8 cellular contexts compared by ENCODE assay signal in genomic region chr5:90408571-90409317, GRCh38. TPM values are rescaled to one million over a fixed set of nuclear protein-coding genes. Genes with fewer than 3 reads are reported as not detected.
A peak's percentile ranks its signal among the peaks of the same experiment; 100 is the strongest.
DNase-seq lines count a peak whose midpoint lies in the region; FAIRE-seq and TF ChIP-seq lines count a peak whose summit lies in the region.

No MANE protein-coding gene starts in this region.

- H3K27ac ChIP-seq in OCI-LY3 (ENCODE audit: low read length) = peak overlapping the region; percentile 75
- H3K27ac ChIP-seq in small intestine (ENCODE audit: low read depth in 1 of 2, low read length in 1 of 2) = peak overlapping the region in 1 of 2 donors; percentile 93

- peak overlapping the region; percentile 83 for H3K4me3 ChIP-seq in HAP-1
- peak overlapping the region; percentile 88 for H3K4me3 ChIP-seq in OCI-LY3 (ENCODE audit: low read length)
- peak overlapping the region; percentile 71 for H3K4me3 ChIP-seq in fibroblast of pulmonary artery (replicated peaks; ENCODE audit: low read depth, low read length)
- peak overlapping the region; percentile 58 to 91 for H3K4me3 ChIP-seq in small intestine (ENCODE audit: low read depth in 1 of 2, low read length in 2 of 2)

- H3K36me3 ChIP-seq in HAP-1 (replicated peaks) = peaks cover 21% of the 10 kb centered on the region
- peaks cover 6% of the 10 kb centered on the region for H3K36me3 ChIP-seq in OCI-LY3 (replicated peaks; ENCODE audit: low read depth, low read length)
- no peaks in the 10 kb centered on the region for H3K36me3 ChIP-seq in small intestine (ENCODE audit: control insufficient read depth in 2 of 2, insufficient read depth in 2 of 2, low read length in 2 of 2)

- WGBS in small intestine, 3 donors = 12 to 17% (median 15%) methylated on average over 14 of the region's 14 CpGs

- H3K4me2 ChIP-seq in OCI-LY3 (ENCODE audit: low read length) = peak overlapping the region; percentile 93

- H3K79me2 ChIP-seq in OCI-LY3 (ENCODE audit: low read length) = peaks cover 17% of the 10 kb centered on the region

- TF ChIP-seq CTCF in OCI-LY3 (IDR thresholded peaks at IDR 0.05; ENCODE audit: low read depth, low read length) = no peak
- TF ChIP-seq CTCF in fibroblast of pulmonary artery (IDR thresholded peaks at IDR 0.05; ENCODE audit: low read length, missing control alignments) = no peak

- no peaks in the 10 kb centered on the region for H4K20me1 ChIP-seq in OCI-LY3 (ENCODE audit: insufficient read depth, low read length)

- H3K9me3 ChIP-seq in HAP-1 (no peaks in the 10 kb centered on the region), OCI-LY3 (ENCODE audit: insufficient read depth, low read length) (no peaks in the 10 kb centered on the region), small intestine (ENCODE audit: control insufficient read depth, low read depth) (no peaks in the 10 kb centered on the region)

- H3K4me1 ChIP-seq in HAP-1 (peaks cover 22% of the 10 kb centered on the region), OCI-LY3 (ENCODE audit: low read length) (peaks cover 13% of the 10 kb centered on the region; the same call in 1 of the 2 replicates), small intestine (ENCODE audit: control insufficient read depth in 2 of 2, insufficient read depth in 1 of 2, low read depth in 1 of 2, low read length in 1 of 2) (no peaks in the 10 kb centered on the region)

- in situ Hi-C loops in HAP-1 (cut with MboI; ENCODE audit: low sequenced_read_pairs) = no loop called here

- H2AFZ ChIP-seq in OCI-LY3 (ENCODE audit: low read depth, low read length) = peak overlapping the region; percentile 23; the same call in 1 of the 2 replicates

- peak overlapping the region; percentile 89 for H3K9ac ChIP-seq in OCI-LY3 (ENCODE audit: low read length)

- DNase-seq in HAP-1 (ENCODE audit: low spot score in 2 of 2) (peak; percentile 13 to 40), fibroblast of pulmonary artery (ENCODE audit: low read depth) (no peak), small intestine (no peak), foreskin melanocyte (no peak), GM03348 (ENCODE audit: low spot score) (no peak)
- DNase-seq in stimulated activated CD8-positive, alpha-beta memory T cell treated with anti-CD3 and anti-CD28 coated beads, Interleukin-4, amount 100 ng/mL, for 48 hours = no peak

- FAIRE-seq in G401.6 (lab: Jason Lieb, UNC) = peak; percentile 73
- no peak for FAIRE-seq in small intestine (lab: Jason Lieb, UNC)

- H3K27me3 ChIP-seq in HAP-1 (ENCODE audit: low read depth) (no peaks in the 10 kb centered on the region), OCI-LY3 (ENCODE audit: low read depth, low read length) (no peaks in the 10 kb centered on the region), small intestine (ENCODE audit: control insufficient read depth in 2 of 2, insufficient read depth in 2 of 2, low read length in 2 of 2) (no peaks in the 10 kb centered on the region)

RNA-seq across cellular contexts. Expression of gene CETN3, which starts 0.8 kb away (rescaled TPM):
- polyA plus RNA-seq in small intestine = 10 to 100 TPM; 10.8 to 17.1 (median 12.5) TPM

Comparison
In these comparisons a context has a peak if more than half of its experiments do, and no peak if none do; other contexts are left out.
1. DNase-seq: peak in HAP-1 (2 of 2); none in fibroblast of pulmonary artery (single experiment), small intestine (single experiment), stimulated activated CD8-positive, alpha-beta memory T cell treated with anti-CD3 and anti-CD28 coated beads, Interleukin-4, amount 100 ng/mL, for 48 hours (single experiment), foreskin melanocyte (single experiment) and GM03348 (single experiment).
2. Peak in every context shown above with its lines, with median percentiles within 50 percentile points of each other: H3K4me3 ChIP-seq.